In the genomic region with DNA sequence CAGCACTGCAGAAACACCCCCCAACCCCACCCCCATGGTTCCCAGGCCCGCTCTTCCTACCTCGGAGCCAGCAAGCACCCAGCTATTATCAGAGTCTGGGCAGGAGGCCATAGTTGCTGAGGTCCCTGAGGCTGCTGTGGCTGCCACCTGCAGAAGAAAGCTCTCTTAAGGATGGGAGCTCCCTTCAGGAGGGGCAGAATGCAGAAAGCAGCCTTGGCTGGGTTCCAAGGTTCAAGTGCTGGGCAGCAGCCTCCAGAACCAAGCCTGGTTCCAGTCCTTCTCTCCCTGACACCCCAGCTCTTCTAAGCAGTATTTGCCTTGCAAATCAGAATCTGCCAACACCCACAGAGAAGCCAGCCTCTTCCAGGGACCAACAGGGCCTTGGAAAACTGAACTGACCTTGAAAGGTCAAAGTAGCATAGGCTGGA, we compare ENCODE assay signal across 15 cellular contexts. TPM values are rescaled to one million over a fixed set of nuclear protein-coding genes. Genes with fewer than 3 reads are reported as not detected.
DNase-seq lines count a peak whose midpoint lies in the region; ATAC-seq, FAIRE-seq and TF ChIP-seq lines count a peak whose summit lies in the region.
"Had no signal": no experiment of that assay in that cellular context is flagged by ENCODE, and none has a peak within 500 bp of the region (broad histone marks: within the 10 kb centered on the region; RNA-seq: fewer than 3 reads in every experiment).

No MANE protein-coding gene starts in this region.

- H3K9ac ChIP-seq in MM.1S (ENCODE audit: low read length) (peak overlapping the region; percentile 92), K562 (ENCODE audit: insufficient read depth in 1 of 2, low read depth in 2 of 2, low read length in 2 of 2) (peak overlapping the region in 1 of 2 experiments; percentile 54; a peak in 2 of 4 replicates)

- H3K9me1 ChIP-seq in K562 (ENCODE audit: control insufficient read depth, insufficient read depth, low read length) = no peaks in the 10 kb centered on the region

- H3K4me3 Mint-ChIP-seq in nephron progenitor cell = peak overlapping the region; percentile 94
- H3K4me3 Mint-ChIP-seq: dendritic cell treated with granulocyte-macrophage colony-stimulating factor and Interleukin-4, amounts not matched to agents 40 ng/mL and 50 ng/mL, for 4 days had no signal

- H3K4me2 ChIP-seq in MM.1S (ENCODE audit: low read depth, low read length) = peak overlapping the region; percentile 90
- no peak overlapping the region for H3K4me2 ChIP-seq in K562 (ENCODE audit: insufficient read depth, low read length)

- no peak for TF ChIP-seq EP300 in K562 (IDR thresholded peaks at IDR 0.05; ENCODE audit: low read length)

- H3K4me1 Mint-ChIP-seq in nephron progenitor cell = peaks cover 61% of the 10 kb centered on the region

- H3K27me3 ChIP-seq in MM.1S (replicated peaks; ENCODE audit: insufficient read depth, low read length) (no peaks in the 10 kb centered on the region), K562 (ENCODE audit: control insufficient read depth in 2 of 2, insufficient read depth in 2 of 2, low read length in 2 of 2) (no peaks in the 10 kb centered on the region)
- H3K27me3 ChIP-seq: pancreas had no signal

- peaks cover 43% of the 10 kb centered on the region for H3K4me1 ChIP-seq in MM.1S (ENCODE audit: low read length)
- peaks cover 31 to 37% of the 10 kb centered on the region in 2 experiments for H3K4me1 ChIP-seq in K562 (replicated peaks in 1 of 2; ENCODE audit: control insufficient read depth in 2 of 2, insufficient read depth in 2 of 2, low read length in 2 of 2)

- ATAC-seq in K562 (no peak), SK-N-SH treated with all-trans-retinoic acid at 6 μM for 48 hours (no peak)
- ATAC-seq: pancreas had no signal

- H3F3A ChIP-seq in MM.1S (ENCODE audit: insufficient read depth, low read length) = peaks cover 83% of the 10 kb centered on the region

- H3K9me2 ChIP-seq in MM.1S (replicated peaks; ENCODE audit: insufficient read depth, low read length) = no peaks in the 10 kb centered on the region

- 20% methylated on average over 1 of the region's 2 CpGs for WGBS in K562 (ENCODE audit: insufficient coverage, low coverage, missing lambda C conversion rate)

- no peak overlapping the region for H3K27ac Mint-ChIP-seq in nephron progenitor cell
- H3K27ac Mint-ChIP-seq: dendritic cell treated with granulocyte-macrophage colony-stimulating factor and Interleukin-4, amounts not matched to agents 40 ng/mL and 50 ng/mL, for 4 days had no signal

- intact Hi-C loops in K562 (cut with micrococcal nuclease) = loop anchor here (2.0 kb wide), 1 partner anchor 41 kb away; no protein-coding TSS in a partner anchor

- TF ChIP-seq CTCF in MM.1S (IDR thresholded peaks at IDR 0.05; ENCODE audit: low read length) (no peak), K562 (IDR thresholded peaks at IDR 0.05 in 2 of 3, conservative IDR thresholded peaks at IDR 0.05 in 1 of 3; ENCODE audit: insufficient read depth in 2 of 3, low read depth in 1 of 3, low read length in 3 of 3) (no peak), nephron progenitor cell (IDR thresholded peaks at IDR 0.05) (no peak)

- H3K27ac ChIP-seq in MM.1S (ENCODE audit: low read length) = peak overlapping the region; percentile 95
- H3K27ac ChIP-seq in K562 (ENCODE audit: extremely low read depth, low read depth, low read length) = no peak overlapping the region
- H3K27ac ChIP-seq: 22Rv1, pancreas had no signal

- H3K4me3 ChIP-seq in MM.1S (ENCODE audit: low read length) (peak overlapping the region; percentile 80), K562 (no peak overlapping the region)
- H3K4me3 ChIP-seq: pancreas had no signal

- H3K9me3 Mint-ChIP-seq in nephron progenitor cell = no peaks in the 10 kb centered on the region
- H3K9me3 Mint-ChIP-seq: dendritic cell treated with granulocyte-macrophage colony-stimulating factor and Interleukin-4, amounts not matched to agents 40 ng/mL and 50 ng/mL, for 4 days had no signal

- no peak for FAIRE-seq in K562 (lab: Jason Lieb, UNC)
- FAIRE-seq: pancreas, TTC549 had no signal

- DNase-seq in DMS79 treated with DMSO at 0.1 percent for 48 hours (lab: John Stamatoyannopoulos, UW) (peak; percentile 8), DMS79 (lab: John Stamatoyannopoulos, UW) (no peak), MM.1S (peak; percentile 67), K562 (ENCODE audit: extremely low read depth in 1 of 4, low spot score in 3 of 4) (no peak), nephron progenitor cell (no peak), NCI-H2029 (lab: John Stamatoyannopoulos, UW) (no peak)
- DNase-seq in activated effector memory CD4-positive, alpha-beta T cell treated with Interleukin-2 at 50 U/mL for 16 hours = no peak
- DNase-seq: DMS 273 treated with DMSO at 0.1 percent for 48 hours; foreskin melanocyte; pancreas; stimulated activated CD4-positive, alpha-beta T cell treated with anti-CD3 and anti-CD28 coated beads, Interleukin-4, amount 100 ng/mL, for 24 hours had no signal

- peaks cover 13% of the 10 kb centered on the region for H3K36me3 Mint-ChIP-seq in nephron progenitor cell (ENCODE audit: low read depth)

- H3K79me2 ChIP-seq in MM.1S (ENCODE audit: low read length) (peaks cover 70% of the 10 kb centered on the region), K562 (ENCODE audit: control insufficient read depth, insufficient read depth, low read length) (no peaks in the 10 kb centered on the region)

- CTCF ChIA-PET in K562 (lab: Yijun Ruan, JAX; ENCODE audit: low intra/inter-chr PET ratio) = no interaction called here

- H4K20me1 ChIP-seq in MM.1S (ENCODE audit: insufficient read depth, low read length) (no peaks in the 10 kb centered on the region), K562 (replicated peaks; ENCODE audit: control insufficient read depth, insufficient read depth, low read length) (no peaks in the 10 kb centered on the region)

- H3K9me3 ChIP-seq in MM.1S (replicated peaks; ENCODE audit: insufficient read depth, low read length) (no peaks in the 10 kb centered on the region), K562 (replicated peaks; ENCODE audit: control insufficient read depth, insufficient read depth, low read depth, low read length) (no peaks in the 10 kb centered on the region)
- H3K9me3 ChIP-seq: pancreas had no signal

- H2AFZ ChIP-seq in MM.1S (ENCODE audit: low read length) (no peak overlapping the region), K562 (ENCODE audit: low read depth, low read length) (no peak overlapping the region)

- POLR2A ChIA-PET in K562 (lab: Yijun Ruan, JAX) = interaction anchor here (0.6 to 4.8 kb wide), 3 partner anchors 11 to 40 kb away, joined by 3 to 20 read pairs (median 3); a partner anchor contains a TSS

- TF ChIP-seq RAD21 in K562 (CRISPR knock-in tag; conservative IDR thresholded peaks at IDR 0.05 in 1 of 2, IDR thresholded peaks at IDR 0.05 in 1 of 2) = no peak

- in situ Hi-C loops in K562 (cut with MboI) = no loop called here

- H3K27me3 Mint-ChIP-seq in nephron progenitor cell (ENCODE audit: low read depth, poor library complexity) = no peaks in the 10 kb centered on the region
- H3K27me3 Mint-ChIP-seq: dendritic cell treated with granulocyte-macrophage colony-stimulating factor and Interleukin-4, amounts not matched to agents 40 ng/mL and 50 ng/mL, for 4 days had no signal

- H3K36me3 ChIP-seq in MM.1S (replicated peaks; ENCODE audit: insufficient read depth, low read length) = 0 out of 2 replicates have a peak, but pooled peaks cover 7% of the 10 kb centered on the region
- peaks cover 10% of the 10 kb centered on the region; the same call in 2 of the 3 replicates for H3K36me3 ChIP-seq in K562 (ENCODE audit: control insufficient read depth, insufficient read depth, low read length)
- H3K36me3 ChIP-seq: pancreas had no signal

- no TSS peak for BruUV-seq in K562 (replicated peaks; lab: Mats Ljungman, UMichigan)

- no peak for TF ChIP-seq POLR2A in K562 (conservative IDR thresholded peaks at IDR 0.05)

RNA-seq across cellular contexts. Expression of a gene that starts 2.3 kb away (rescaled TPM):
- 10.0 and 21.8 TPM in 2 replicates for total RNA-seq in K562 (2011; cell fraction: chromatin; rRNA removed; ENCODE audit: low replicate concordance)
- total RNA-seq in K562 (2011; cell fraction: nucleolus; rRNA removed) = 12.2 and 13.8 TPM in 2 replicates
- total RNA-seq in K562 (2011; cell fraction: nucleoplasm; rRNA removed) = 14.2 and 19.3 TPM in 2 replicates
- total RNA-seq in K562 (2014; rRNA removed) (8.2 and 10.2 TPM in 2 replicates), K562 (2014; rRNA removed; fragmentation: Illumina TruSeq; extraction: Trizol) (2.7 and 3.0 TPM in 2 replicates), K562 (2015; rRNA removed; fragmentation: Illumina TruSeq; extraction: Trizol) (4.9 and 5.1 TPM in 2 replicates), K562 (2021) (6.3 and 8.3 TPM in 2 replicates)
- polyA plus RNA-seq in K562 (2011; rRNA removed) (6.9 and 7.9 TPM in 2 replicates), K562 (2014; fragmentation: Illumina TruSeq; extraction: Trizol) (5.8 and 6.8 TPM in 2 replicates), K562 (2014; fragmentation: Nextera tagmentation; extraction: Ambion mirVana) (under 1 TPM; 0.13 to 0.22 TPM), K562 (2014; rRNA removed) (8.0 TPM in 2 replicates)
- polyA plus RNA-seq in K562 (2011; cell fraction: cytosol; rRNA removed) = 7.4 and 8.1 TPM in 2 replicates
- 14.0 and 19.5 TPM in 2 replicates for polyA plus RNA-seq in K562 (2011; cell fraction: nucleus; rRNA removed)
- 8.3 and 23.2 TPM in 2 replicates for polyA plus RNA-seq in K562 (2012)
- 3.3 and 4.3 TPM in 2 replicates for polyA minus RNA-seq in K562 (2011; rRNA and poly(A)+ RNA removed)
- polyA minus RNA-seq in K562 (2011; cell fraction: cytosol; rRNA and poly(A)+ RNA removed) = 4.0 and 9.3 TPM in 2 replicates
- 2.8 and 3.6 TPM in 2 replicates for polyA minus RNA-seq in K562 (2011; cell fraction: nucleus; rRNA and poly(A)+ RNA removed)

RNA-seq across cellular contexts. Expression of a gene that starts 8.0 kb away (rescaled TPM):
- total RNA-seq in K562 (2011; cell fraction: chromatin; rRNA removed; ENCODE audit: low replicate concordance) = 24.1 and 50.9 TPM in 2 replicates
- 40.4 and 41.1 TPM in 2 replicates for total RNA-seq in K562 (2011; cell fraction: nucleolus; rRNA removed)
- 36.8 and 44.0 TPM in 2 replicates for total RNA-seq in K562 (2011; cell fraction: nucleoplasm; rRNA removed)
- 18.2 and 28.9 TPM in 2 replicates for total RNA-seq in K562 (2014; rRNA removed)
- 15.2 and 15.8 TPM in 2 replicates for total RNA-seq in K562 (2014; rRNA removed; fragmentation: Illumina TruSeq; extraction: Trizol)
- 17.7 and 18.1 TPM in 2 replicates for total RNA-seq in K562 (2015; rRNA removed; fragmentation: Illumina TruSeq; extraction: Trizol)
- 36.2 and 36.7 TPM in 2 replicates for total RNA-seq in K562 (2021)
- polyA plus RNA-seq in K562 (2011; rRNA removed) = 23.5 and 28.3 TPM in 2 replicates
- polyA plus RNA-seq in K562 (2011; cell fraction: cytosol; rRNA removed) = 26.2 and 37.5 TPM in 2 replicates
- 43.0 and 57.2 TPM in 2 replicates for polyA plus RNA-seq in K562 (2011; cell fraction: nucleus; rRNA removed)
- polyA plus RNA-seq in K562 (2012) = 25.4 and 27.4 TPM in 2 replicates
- polyA plus RNA-seq in K562 (2014; fragmentation: Illumina TruSeq; extraction: Trizol) = 32.5 and 34.3 TPM in 2 replicates
- polyA plus RNA-seq in K562 (2014; fragmentation: Nextera tagmentation; extraction: Ambion mirVana) = 1 to 10 TPM; 8.3 to 8.6 TPM
- polyA plus RNA-seq in K562 (2014; rRNA removed) = 24.6 and 28.1 TPM in 2 replicates
- polyA minus RNA-seq in K562 (2011; rRNA and poly(A)+ RNA removed) = 14.7 and 16.1 TPM in 2 replicates
- 13.7 and 16.1 TPM in 2 replicates for polyA minus RNA-seq in K562 (2011; cell fraction: cytosol; rRNA and poly(A)+ RNA removed)
- polyA minus RNA-seq in K562 (2011; cell fraction: nucleus; rRNA and poly(A)+ RNA removed) = 13.5 and 15.3 TPM in 2 replicates

RNA-seq across cellular contexts. Expression of a gene that starts 16.9 kb away (rescaled TPM):
- 85.7 and 174 TPM in 2 replicates for total RNA-seq in K562 (2011; cell fraction: chromatin; rRNA removed; ENCODE audit: low replicate concordance)
- 69.6 and 76.4 TPM in 2 replicates for total RNA-seq in K562 (2011; cell fraction: nucleolus; rRNA removed)
- total RNA-seq in K562 (2011; cell fraction: nucleoplasm; rRNA removed) = 94.4 and 106 TPM in 2 replicates
- 51.9 and 57.2 TPM in 2 replicates for total RNA-seq in K562 (2014; rRNA removed)
- total RNA-seq in K562 (2014; rRNA removed; fragmentation: Illumina TruSeq; extraction: Trizol) = 34.1 and 35.4 TPM in 2 replicates
- 34.4 and 35.9 TPM in 2 replicates for total RNA-seq in K562 (2015; rRNA removed; fragmentation: Illumina TruSeq; extraction: Trizol)
- total RNA-seq in K562 (2021) = 66.4 and 68.4 TPM in 2 replicates
- 64.8 and 81.2 TPM in 2 replicates for polyA plus RNA-seq in K562 (2011; rRNA removed)
- polyA plus RNA-seq in K562 (2011; cell fraction: cytosol; rRNA removed) = 63.5 and 90.8 TPM in 2 replicates
- 143 and 200 TPM in 2 replicates for polyA plus RNA-seq in K562 (2011; cell fraction: nucleus; rRNA removed)
- polyA plus RNA-seq in K562 (2012) = 57.8 and 71.5 TPM in 2 replicates
- 93.7 and 113 TPM in 2 replicates for polyA plus RNA-seq in K562 (2014; fragmentation: Illumina TruSeq; extraction: Trizol)
- polyA plus RNA-seq in K562 (2014; fragmentation: Nextera tagmentation; extraction: Ambion mirVana) = 1 to 10 TPM; 4.1 to 5.4 TPM
- polyA plus RNA-seq in K562 (2014; rRNA removed) = 57.7 and 58.0 TPM in 2 replicates
- 45.0 and 49.1 TPM in 2 replicates for polyA minus RNA-seq in K562 (2011; rRNA and poly(A)+ RNA removed)
- 30.6 and 37.4 TPM in 2 replicates for polyA minus RNA-seq in K562 (2011; cell fraction: cytosol; rRNA and poly(A)+ RNA removed)
- polyA minus RNA-seq in K562 (2011; cell fraction: nucleus; rRNA and poly(A)+ RNA removed) = 22.3 and 27.7 TPM in 2 replicates

RNA-seq across cellular contexts. Expression of a gene that starts 17.1 kb away (rescaled TPM):
- total RNA-seq in K562 (2011; cell fraction: chromatin; rRNA removed; ENCODE audit: low replicate concordance) = 0.67 and 3.0 TPM in 2 replicates
- 3.2 and 5.5 TPM in 2 replicates for total RNA-seq in K562 (2011; cell fraction: nucleolus; rRNA removed)
- total RNA-seq in K562 (2011; cell fraction: nucleoplasm; rRNA removed) = 2.6 and 3.1 TPM in 2 replicates
- total RNA-seq in K562 (2014; rRNA removed) = 6.3 and 6.5 TPM in 2 replicates
- total RNA-seq in K562 (2014; rRNA removed; fragmentation: Illumina TruSeq; extraction: Trizol) = 4.7 and 6.0 TPM in 2 replicates
- total RNA-seq in K562 (2015; rRNA removed; fragmentation: Illumina TruSeq; extraction: Trizol) = 9.4 and 9.9 TPM in 2 replicates
- total RNA-seq in K562 (2021) = 11.8 and 14.1 TPM in 2 replicates
- 9.5 and 11.4 TPM in 2 replicates for polyA plus RNA-seq in K562 (2011; rRNA removed)
- 10.1 and 13.2 TPM in 2 replicates for polyA plus RNA-seq in K562 (2011; cell fraction: cytosol; rRNA removed)
- 3.5 and 5.5 TPM in 2 replicates for polyA plus RNA-seq in K562 (2011; cell fraction: nucleus; rRNA removed)
- polyA plus RNA-seq in K562 (2012) = 23.3 and 24.8 TPM in 2 replicates
- polyA plus RNA-seq in K562 (2014; fragmentation: Illumina TruSeq; extraction: Trizol) = 6.3 and 9.6 TPM in 2 replicates
- polyA plus RNA-seq in K562 (2014; fragmentation: Nextera tagmentation; extraction: Ambion mirVana) = 1 to 10 TPM; 1.1 to 3.8 TPM
- 15.3 and 16.4 TPM in 2 replicates for polyA plus RNA-seq in K562 (2014; rRNA removed)
- polyA minus RNA-seq in K562 (2011; rRNA and poly(A)+ RNA removed) = 3.7 and 5.3 TPM in 2 replicates
- polyA minus RNA-seq in K562 (2011; cell fraction: cytosol; rRNA and poly(A)+ RNA removed) = 5.9 and 6.6 TPM in 2 replicates
- polyA minus RNA-seq in K562 (2011; cell fraction: nucleus; rRNA and poly(A)+ RNA removed) = 1.5 and 1.7 TPM in 2 replicates

RNA-seq across cellular contexts. Expression of a gene that starts 20.9 kb away (rescaled TPM):
- total RNA-seq in K562 (2011; cell fraction: chromatin; rRNA removed; ENCODE audit: low replicate concordance) = 61.9 and 74.9 TPM in 2 replicates
- total RNA-seq in K562 (2011; cell fraction: nucleolus; rRNA removed) = 70.0 and 71.3 TPM in 2 replicates
- 120 and 182 TPM in 2 replicates for total RNA-seq in K562 (2011; cell fraction: nucleoplasm; rRNA removed)
- total RNA-seq in K562 (2014; rRNA removed) = 215 and 262 TPM in 2 replicates
- 364 and 410 TPM in 2 replicates for total RNA-seq in K562 (2014; rRNA removed; fragmentation: Illumina TruSeq; extraction: Trizol)
- total RNA-seq in K562 (2015; rRNA removed; fragmentation: Illumina TruSeq; extraction: Trizol) = 269 and 292 TPM in 2 replicates
- 256 and 270 TPM in 2 replicates for total RNA-seq in K562 (2021)
- polyA plus RNA-seq in K562 (2011; rRNA removed) = 754 and 835 TPM in 2 replicates
- polyA plus RNA-seq in K562 (2011; cell fraction: cytosol; rRNA removed) = 831 and 1,136 TPM in 2 replicates
- polyA plus RNA-seq in K562 (2011; cell fraction: nucleus; rRNA removed) = 223 and 387 TPM in 2 replicates
- 544 and 581 TPM in 2 replicates for polyA plus RNA-seq in K562 (2012)
- polyA plus RNA-seq in K562 (2014; fragmentation: Illumina TruSeq; extraction: Trizol) = 611 and 624 TPM in 2 replicates
- polyA plus RNA-seq in K562 (2014; fragmentation: Nextera tagmentation; extraction: Ambion mirVana) = 1,000 to 10,000 TPM; 1,039 to 1,103 TPM
- 460 and 477 TPM in 2 replicates for polyA plus RNA-seq in K562 (2014; rRNA removed)
- polyA minus RNA-seq in K562 (2011; rRNA and poly(A)+ RNA removed) = 383 and 393 TPM in 2 replicates
- 80.9 and 85.6 TPM in 2 replicates for polyA minus RNA-seq in K562 (2011; cell fraction: cytosol; rRNA and poly(A)+ RNA removed)
- 24.2 and 63.2 TPM in 2 replicates for polyA minus RNA-seq in K562 (2011; cell fraction: nucleus; rRNA and poly(A)+ RNA removed)

Comparison
In these comparisons a context has a peak if more than half of its experiments do, and no peak if none do; other contexts are left out.
1. DNase-seq: peak in DMS79 treated with DMSO at 0.1 percent for 48 hours (single experiment) and MM.1S (single experiment); none in DMS79 (single experiment), K562 (0 of 4), nephron progenitor cell (single experiment), activated effector memory CD4-positive, alpha-beta T cell treated with Interleukin-2 at 50 U/mL for 16 hours (single experiment) and NCI-H2029 (single experiment).